Comparison of ENCODE assay signal across 1 cellular context in the genomic region with DNA sequence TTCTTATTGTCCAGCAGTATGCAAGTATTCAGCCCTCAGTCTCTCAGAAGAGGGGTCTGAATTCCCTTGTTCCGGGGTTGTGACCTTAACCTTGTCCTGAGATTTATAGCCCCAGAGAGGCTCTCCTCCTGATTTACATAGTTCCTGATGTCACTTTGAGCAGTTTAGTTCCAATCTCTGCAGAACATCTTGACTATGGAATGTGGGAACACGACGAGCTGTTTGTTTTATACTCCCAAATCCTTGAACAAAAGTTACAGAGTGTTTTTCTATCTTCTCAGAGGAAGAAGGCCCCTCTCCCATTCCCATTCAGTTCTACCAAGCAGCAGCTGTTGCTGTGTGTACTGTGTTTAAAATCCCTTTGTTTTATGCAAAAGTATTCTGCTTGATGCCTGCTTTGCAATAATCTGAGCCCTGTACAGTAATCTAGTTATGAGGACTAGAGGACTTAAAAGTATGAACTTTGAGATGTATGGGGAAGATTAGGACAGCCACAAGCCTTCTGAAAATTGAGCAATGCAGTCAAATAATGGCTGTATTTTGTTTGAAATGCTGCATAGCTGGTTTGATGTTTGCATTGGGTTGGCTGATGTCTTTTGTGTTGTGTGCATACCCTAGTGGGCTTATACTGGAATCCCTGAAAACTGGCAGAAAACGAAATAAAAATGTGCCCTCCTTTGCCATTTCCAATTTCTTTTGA.
A peak's percentile ranks its signal among the peaks of the same experiment; 100 is the strongest.
TF ChIP-seq lines count a peak whose summit lies in the region.

No MANE protein-coding gene starts in this region.

TF ChIP-seq in HepG2, 621 proteins besides CTCF, POLR2A, EP300 and RAD21 (continued from another document and continues in another):
- no peak for TF ChIP-seq BATF2 (CRISPR knock-in tag; IDR thresholded peaks at IDR 0.05)
- no peak for TF ChIP-seq ZNF468 (CRISPR knock-in tag; IDR thresholded peaks at IDR 0.05)
- TF ChIP-seq ZNF891 (CRISPR knock-in tag; IDR thresholded peaks at IDR 0.05) = no peak
- no peak for TF ChIP-seq CBX2 (IDR thresholded peaks at IDR 0.05; ENCODE audit: low read depth, low read length)
- no peak for TF ChIP-seq CBX2 (CRISPR knock-in tag; IDR thresholded peaks at IDR 0.05; ENCODE audit: low read depth)
- TF ChIP-seq ARID3A (IDR thresholded peaks at IDR 0.05; ENCODE audit: low read depth, low read length) = peak; percentile 75
- TF ChIP-seq KMT2A (CRISPR knock-in tag; IDR thresholded peaks at IDR 0.05) = no peak
- no peak for TF ChIP-seq ZNF101 (CRISPR knock-in tag; IDR thresholded peaks at IDR 0.05; ENCODE audit: borderline replicate concordance, low read depth)
- TF ChIP-seq ZNF772 (CRISPR knock-in tag; IDR thresholded peaks at IDR 0.05) = no peak
- TF ChIP-seq CHD2 (IDR thresholded peaks at IDR 0.05; ENCODE audit: low read depth, low read length) = no peak
- no peak for TF ChIP-seq ZNF335 (CRISPR knock-in tag; IDR thresholded peaks at IDR 0.05)
- no peak for TF ChIP-seq NPAS2 (CRISPR knock-in tag; IDR thresholded peaks at IDR 0.05; ENCODE audit: borderline replicate concordance)
- no peak for TF ChIP-seq ZNF264 (CRISPR knock-in tag; IDR thresholded peaks at IDR 0.05)
- no peak for TF ChIP-seq ZNF17 (CRISPR knock-in tag; IDR thresholded peaks at IDR 0.05)
- 0 out of 2 replicates have a peak, but pooled peaks have one; percentile 43 for TF ChIP-seq SMAD3 (CRISPR knock-in tag; IDR thresholded peaks at IDR 0.05)
- no peak for TF ChIP-seq TBP (CRISPR knock-in tag; IDR thresholded peaks at IDR 0.05)
- no peak for TF ChIP-seq ELK4 (CRISPR knock-in tag; IDR thresholded peaks at IDR 0.05; ENCODE audit: borderline replicate concordance)
- no peak for TF ChIP-seq AHR (CRISPR knock-in tag; IDR thresholded peaks at IDR 0.05)
- TF ChIP-seq, protein P1, sequence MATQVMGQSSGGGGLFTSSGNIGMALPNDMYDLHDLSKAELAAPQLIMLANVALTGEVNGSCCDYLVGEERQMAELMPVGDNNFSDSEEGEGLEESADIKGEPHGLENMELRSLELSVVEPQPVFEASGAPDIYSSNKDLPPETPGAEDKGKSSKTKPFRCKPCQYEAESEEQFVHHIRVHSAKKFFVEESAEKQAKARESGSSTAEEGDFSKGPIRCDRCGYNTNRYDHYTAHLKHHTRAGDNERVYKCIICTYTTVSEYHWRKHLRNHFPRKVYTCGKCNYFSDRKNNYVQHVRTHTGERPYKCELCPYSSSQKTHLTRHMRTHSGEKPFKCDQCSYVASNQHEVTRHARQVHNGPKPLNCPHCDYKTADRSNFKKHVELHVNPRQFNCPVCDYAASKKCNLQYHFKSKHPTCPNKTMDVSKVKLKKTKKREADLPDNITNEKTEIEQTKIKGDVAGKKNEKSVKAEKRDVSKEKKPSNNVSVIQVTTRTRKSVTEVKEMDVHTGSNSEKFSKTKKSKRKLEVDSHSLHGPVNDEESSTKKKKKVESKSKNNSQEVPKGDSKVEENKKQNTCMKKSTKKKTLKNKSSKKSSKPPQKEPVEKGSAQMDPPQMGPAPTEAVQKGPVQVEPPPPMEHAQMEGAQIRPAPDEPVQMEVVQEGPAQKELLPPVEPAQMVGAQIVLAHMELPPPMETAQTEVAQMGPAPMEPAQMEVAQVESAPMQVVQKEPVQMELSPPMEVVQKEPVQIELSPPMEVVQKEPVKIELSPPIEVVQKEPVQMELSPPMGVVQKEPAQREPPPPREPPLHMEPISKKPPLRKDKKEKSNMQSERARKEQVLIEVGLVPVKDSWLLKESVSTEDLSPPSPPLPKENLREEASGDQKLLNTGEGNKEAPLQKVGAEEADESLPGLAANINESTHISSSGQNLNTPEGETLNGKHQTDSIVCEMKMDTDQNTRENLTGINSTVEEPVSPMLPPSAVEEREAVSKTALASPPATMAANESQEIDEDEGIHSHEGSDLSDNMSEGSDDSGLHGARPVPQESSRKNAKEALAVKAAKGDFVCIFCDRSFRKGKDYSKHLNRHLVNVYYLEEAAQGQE (IDR thresholded peaks at IDR 0.05; ENCODE audit: borderline replicate concordance in 1 of 2, low read depth in 1 of 2, low read length in 2 of 2) = no peak
- TF ChIP-seq ZNF609 (CRISPR knock-in tag; IDR thresholded peaks at IDR 0.05; ENCODE audit: borderline replicate concordance) = no peak
- TF ChIP-seq ASH2L (IDR thresholded peaks at IDR 0.05; ENCODE audit: insufficient read length, low read depth, low read length) = peak; percentile 49
- TF ChIP-seq MIER2 (CRISPR knock-in tag; IDR thresholded peaks at IDR 0.05) = 0 out of 2 replicates have a peak, but pooled peaks have one; percentile 17
- no peak for TF ChIP-seq NFYB (CRISPR knock-in tag; IDR thresholded peaks at IDR 0.05)
- no peak for TF ChIP-seq NFKB2 (CRISPR knock-in tag; IDR thresholded peaks at IDR 0.05; ENCODE audit: borderline replicate concordance)
- no peak for TF ChIP-seq ZNF333 (CRISPR knock-in tag; IDR thresholded peaks at IDR 0.05; ENCODE audit: borderline replicate concordance)
- TF ChIP-seq GFI1 (CRISPR knock-in tag; IDR thresholded peaks at IDR 0.05; ENCODE audit: borderline replicate concordance) = peak; percentile 77
- 0 out of 2 replicates have a peak, but pooled peaks have one; percentile 35 for TF ChIP-seq FOXP4 (CRISPR knock-in tag; IDR thresholded peaks at IDR 0.05)
- TF ChIP-seq RNF219 (CRISPR knock-in tag; IDR thresholded peaks at IDR 0.05) = no peak
- no peak for TF ChIP-seq TERF1 (CRISPR knock-in tag; IDR thresholded peaks at IDR 0.05)
- no peak for TF ChIP-seq RBFOX2 (IDR thresholded peaks at IDR 0.05; ENCODE audit: low read depth, low read length)
- TF ChIP-seq RCOR2 (CRISPR knock-in tag; IDR thresholded peaks at IDR 0.05) = no peak
- peak; percentile 49; the same call in 1 of the 2 replicates for TF ChIP-seq POGZ (CRISPR knock-in tag; IDR thresholded peaks at IDR 0.05)
- TF ChIP-seq FLYWCH1 (CRISPR knock-in tag; IDR thresholded peaks at IDR 0.05) = no peak
- no peak for TF ChIP-seq MAFF (IDR thresholded peaks at IDR 0.05; ENCODE audit: low read depth, low read length)
- TF ChIP-seq FOXA1 (IDR thresholded peaks at IDR 0.05) = no peak
- TF ChIP-seq FOXA1 (CRISPR knock-in tag; IDR thresholded peaks at IDR 0.05) = peak; percentile 52
- TF ChIP-seq NR2F1 (CRISPR knock-in tag; IDR thresholded peaks at IDR 0.05) = no peak
- TF ChIP-seq SETDB1 (CRISPR knock-in tag; IDR thresholded peaks at IDR 0.05; ENCODE audit: borderline replicate concordance) = no peak
- no peak for TF ChIP-seq MTF1 (CRISPR knock-in tag; IDR thresholded peaks at IDR 0.05)
- no peak for TF ChIP-seq ZNF296 (CRISPR knock-in tag; conservative IDR thresholded peaks at IDR 0.05)
- TF ChIP-seq ZFP36L2 (CRISPR knock-in tag; IDR thresholded peaks at IDR 0.05) = no peak
- TF ChIP-seq KLF13 (CRISPR knock-in tag; IDR thresholded peaks at IDR 0.05) = no peak
- TF ChIP-seq NR2C2 (CRISPR knock-in tag; IDR thresholded peaks at IDR 0.05; ENCODE audit: borderline replicate concordance) = no peak
- no peak for TF ChIP-seq ZNF670 (CRISPR knock-in tag; IDR thresholded peaks at IDR 0.05; ENCODE audit: borderline replicate concordance)
- no peak for TF ChIP-seq RAD51 (IDR thresholded peaks at IDR 0.05; ENCODE audit: borderline replicate concordance)
- no peak for TF ChIP-seq ZNF326 (CRISPR knock-in tag; IDR thresholded peaks at IDR 0.05; ENCODE audit: borderline replicate concordance)
- 0 out of 2 replicates have a peak, but pooled peaks have one; percentile 30 for TF ChIP-seq THAP11 (CRISPR knock-in tag; IDR thresholded peaks at IDR 0.05)
- TF ChIP-seq, protein P2, sequence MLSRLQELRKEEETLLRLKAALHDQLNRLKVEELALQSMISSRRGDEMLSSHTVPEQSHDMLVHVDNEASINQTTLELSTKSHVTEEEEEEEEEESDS (CRISPR knock-in tag; IDR thresholded peaks at IDR 0.05; ENCODE audit: borderline replicate concordance) = no peak
